ENCODE assay signal across 24 cellular contexts in genomic region chr7:114885836-114886235, GRCh38. TPM values are rescaled to one million over a fixed set of nuclear protein-coding genes. Genes with fewer than 3 reads are reported as not detected.
A peak's percentile ranks its signal among the peaks of the same experiment; 100 is the strongest.
DNase-seq lines count a peak whose midpoint lies in the region; ATAC-seq, FAIRE-seq and TF ChIP-seq lines count a peak whose summit lies in the region.
"Had no signal": no experiment of that assay in that cellular context is flagged by ENCODE, and none has a peak within 500 bp of the region (broad histone marks: within the 10 kb centered on the region; RNA-seq: fewer than 3 reads in every experiment).

No MANE protein-coding gene starts in this region.

- no peak for TF ChIP-seq RAD21 in HCT116 (IDR thresholded peaks at IDR 0.05; ENCODE audit: low read depth)

- H3K9me3 ChIP-seq in HCT116 (ENCODE audit: control insufficient read depth in 1 of 2, insufficient read depth in 1 of 2, low read depth in 1 of 2, low read length in 2 of 2) = no peaks in the 10 kb centered on the region
- H3K9me3 ChIP-seq in astrocyte (ENCODE audit: insufficient read depth, low read depth, low read length) = no peaks in the 10 kb centered on the region
- no peaks in the 10 kb centered on the region for H3K9me3 ChIP-seq in effector memory CD4-positive, alpha-beta T cell (ENCODE audit: control insufficient read depth, low read length)
- H3K9me3 ChIP-seq in left lung = no peaks in the 10 kb centered on the region
- H3K9me3 ChIP-seq: heart left ventricle, psoas muscle, tibial nerve had no signal

- H2AFZ ChIP-seq in HCT116 (ENCODE audit: low read depth, low read length, poor library complexity, severe bottlenecking) (no peak overlapping the region), astrocyte (ENCODE audit: low read depth, low read length) (no peak overlapping the region)
- H2AFZ ChIP-seq: neural progenitor cell had no signal

- H3K4me3 ChIP-seq in HCT116 (replicated peaks in 1 of 2; ENCODE audit: low read depth in 1 of 2, low read length in 2 of 2) = no peak overlapping the region
- H3K4me3 ChIP-seq in astrocyte (ENCODE audit: insufficient read depth, low read depth, low read length) = no peak overlapping the region
- no peak overlapping the region for H3K4me3 ChIP-seq in coronary artery
- no peak overlapping the region for H3K4me3 ChIP-seq in effector memory CD4-positive, alpha-beta T cell (ENCODE audit: insufficient read depth, low read depth, low read length, poor library complexity, severe bottlenecking)
- H3K4me3 ChIP-seq in left lung = no peak overlapping the region
- H3K4me3 ChIP-seq: heart left ventricle, neural progenitor cell, psoas muscle, skin epidermis, tibial nerve had no signal

- H3K9me2 ChIP-seq in HCT116 (ENCODE audit: insufficient read depth) = no peaks in the 10 kb centered on the region

- RAD21 ChIA-PET in HCT116 (lab: Charles Lee; ENCODE audit: low non-redundant PET in 1 of 2, low total read pairs in 2 of 2, uncharacterized antibody in 2 of 2, unreplicated experiment in 2 of 2) = no interaction called here

- no peaks in the 10 kb centered on the region for H3K36me3 ChIP-seq in HCT116 (ENCODE audit: control insufficient read depth in 1 of 2, insufficient read depth in 2 of 2, low read length in 2 of 2)
- H3K36me3 ChIP-seq in astrocyte (ENCODE audit: insufficient read depth, low read length) = no peaks in the 10 kb centered on the region
- H3K36me3 ChIP-seq in effector memory CD4-positive, alpha-beta T cell (ENCODE audit: control insufficient read depth, insufficient read depth, low read length) = no peaks in the 10 kb centered on the region
- no peaks in the 10 kb centered on the region for H3K36me3 ChIP-seq in left lung
- H3K36me3 ChIP-seq: heart left ventricle, neural progenitor cell, tibial nerve had no signal

- intact Hi-C loops in HCT116 (cut with micrococcal nuclease) (no loop called here), left lung (cut with DNase I) (no loop called here)

- no peaks in the 10 kb centered on the region for H3K9me3 Mint-ChIP-seq in astrocyte (ENCODE audit: unreplicated experiment)
- H3K9me3 Mint-ChIP-seq: neural progenitor cell had no signal

- no peaks in the 10 kb centered on the region for H3K79me2 ChIP-seq in HCT116 (ENCODE audit: insufficient read depth, low read length)
- H3K79me2 ChIP-seq in astrocyte (ENCODE audit: insufficient read depth, low read length) = no peaks in the 10 kb centered on the region

- peaks cover 10 to 30% of the 10 kb centered on the region in 2 experiments; a peak in 3 of 4 replicates for H3K4me1 ChIP-seq in HCT116 (ENCODE audit: control insufficient read depth in 1 of 2, insufficient read depth in 2 of 2, low read length in 2 of 2)
- H3K4me1 ChIP-seq in astrocyte (ENCODE audit: insufficient read depth, low read length) = peaks cover 3% of the 10 kb centered on the region
- H3K4me1 ChIP-seq in effector memory CD4-positive, alpha-beta T cell (ENCODE audit: control insufficient read depth, insufficient read depth, low read length, poor library complexity, severe bottlenecking) = no peaks in the 10 kb centered on the region
- H3K4me1 ChIP-seq in left lung = peaks cover 0 to 3% of the 10 kb centered on the region in 2 donors
- H3K4me1 ChIP-seq: heart left ventricle, neural progenitor cell, psoas muscle, tibial nerve had no signal

- H3K27ac Mint-ChIP-seq in astrocyte (ENCODE audit: unreplicated experiment) = no peak overlapping the region
- H3K27ac Mint-ChIP-seq: activated B cell treated with CpG ODN at 0.5 μM for 24 hours; activated CD4-positive, alpha-beta memory T cell treated with anti-CD3 and anti-CD28 coated beads, Interleukin-2, amount 10 ng/mL, durations not matched to agents 7 days and 5 days; activated naive CD4-positive, alpha-beta T cell treated with anti-CD3 and anti-CD28 coated beads for 36 hours; neural progenitor cell had no signal

- peak; percentile 2 for DNase-seq in EL
- DNase-seq in HCT116 (ENCODE audit: low read depth, low spot score) = no peak
- DNase-seq in astrocyte (ENCODE audit: low read depth) = peak; percentile 69
- peak; percentile 61 for DNase-seq in kidney tubule cell (ENCODE audit: low spot score)
- no peak for DNase-seq in coronary artery (ENCODE audit: low spot score)
- DNase-seq in effector memory CD4-positive, alpha-beta T cell = no peak
- no peak for DNase-seq in NCI-H2081 treated with DMSO at 0.1 percent for 48 hours (lab: John Stamatoyannopoulos, UW)
- no peak for DNase-seq in left lung
- DNase-seq: activated B cell treated with CpG ODN at 0.5 μM for 24 hours; activated CD4-positive, alpha-beta memory T cell treated with anti-CD3 and anti-CD28 coated beads, Interleukin-2, amount 10 ng/mL, durations not matched to agents 7 days and 5 days; activated naive CD4-positive, alpha-beta T cell treated with anti-CD3 and anti-CD28 coated beads for 36 hours; activated T-cell treated with anti-CD3 and anti-CD28 coated beads for 4 hours; DMS79; heart left ventricle; Karpas-422; NCI-H1048; NCI-H2029 treated with DMSO at 0.1 percent for 48 hours; NCI-H510A; psoas muscle; RPMI8226; stimulated activated naive CD4-positive, alpha-beta T cell treated with Interleukin-2 at 50 U/mL for 16 hours had no signal

- H3K4me1 Mint-ChIP-seq in astrocyte (ENCODE audit: low read depth, unreplicated experiment) = peaks cover 7% of the 10 kb centered on the region
- H3K4me1 Mint-ChIP-seq: neural progenitor cell had no signal

- no peak overlapping the region for H3K27ac ChIP-seq in HCT116 (ENCODE audit: low read depth, low read length)
- H3K27ac ChIP-seq in astrocyte (ENCODE audit: low read depth, low read length) = no peak overlapping the region
- no peak overlapping the region for H3K27ac ChIP-seq in coronary artery
- H3K27ac ChIP-seq in effector memory CD4-positive, alpha-beta T cell (ENCODE audit: insufficient read depth, low read length, poor library complexity, severe bottlenecking) = no peak overlapping the region
- H3K27ac ChIP-seq in left lung = no peak overlapping the region
- H3K27ac ChIP-seq: heart left ventricle, neural progenitor cell, psoas muscle, skin epidermis, tibial nerve had no signal

- H3K9ac ChIP-seq in HCT116 (ENCODE audit: low read length) = no peak overlapping the region
- no peak overlapping the region for H3K9ac ChIP-seq in astrocyte (ENCODE audit: low read length)
- H3K9ac ChIP-seq: neural progenitor cell had no signal

- CTCF ChIA-PET in HCT116 (lab: Charles Lee) = no interaction called here

- no peaks in the 10 kb centered on the region for H3K27me3 Mint-ChIP-seq in astrocyte (ENCODE audit: low read depth, unreplicated experiment)
- H3K27me3 Mint-ChIP-seq: activated B cell treated with CpG ODN at 0.5 μM for 24 hours; activated CD4-positive, alpha-beta memory T cell treated with anti-CD3 and anti-CD28 coated beads, Interleukin-2, amount 10 ng/mL, durations not matched to agents 7 days and 5 days had no signal

- no peaks in the 10 kb centered on the region for H3K36me3 Mint-ChIP-seq in astrocyte (ENCODE audit: low read depth, unreplicated experiment)
- H3K36me3 Mint-ChIP-seq: neural progenitor cell had no signal

- no peak overlapping the region for H3K4me3 Mint-ChIP-seq in astrocyte (ENCODE audit: unreplicated experiment)
- H3K4me3 Mint-ChIP-seq: activated B cell treated with CpG ODN at 0.5 μM for 24 hours; activated CD4-positive, alpha-beta memory T cell treated with anti-CD3 and anti-CD28 coated beads, Interleukin-2, amount 10 ng/mL, durations not matched to agents 7 days and 5 days; activated naive CD4-positive, alpha-beta T cell treated with anti-CD3 and anti-CD28 coated beads for 36 hours; neural progenitor cell had no signal

- H3K4me2 ChIP-seq in HCT116 (ENCODE audit: low read length) (no peak overlapping the region), astrocyte (ENCODE audit: low read length) (no peak overlapping the region)
- H3K4me2 ChIP-seq: neural progenitor cell had no signal

- no peak for TF ChIP-seq POLR2A in HCT116 (IDR thresholded peaks at IDR 0.05; ENCODE audit: borderline replicate concordance, extremely low read depth, insufficient read depth, insufficient read length)

- FAIRE-seq in astrocyte (lab: Jason Lieb, UNC) = peak; percentile 55

- no peak for ATAC-seq in HCT116
- no peak for ATAC-seq in left lung
- ATAC-seq: heart left ventricle, psoas muscle had no signal

- BruUV-seq in HCT116 (replicated peaks; lab: Mats Ljungman, UMichigan) = no TSS peak

- H3K27me3 ChIP-seq in HCT116 (ENCODE audit: insufficient read depth, low read length) (no peaks in the 10 kb centered on the region), astrocyte (ENCODE audit: insufficient read depth, low read length) (no peaks in the 10 kb centered on the region), left lung (no peaks in the 10 kb centered on the region)
- no peaks in the 10 kb centered on the region for H3K27me3 ChIP-seq in effector memory CD4-positive, alpha-beta T cell (replicated peaks; ENCODE audit: control insufficient read depth, insufficient read depth, low read length, poor library complexity, severe bottlenecking)
- H3K27me3 ChIP-seq: heart left ventricle, neural progenitor cell, tibial nerve had no signal

- POLR2A ChIA-PET in HCT116 (lab: Charles Lee) = no interaction called here

- H4K20me1 ChIP-seq in HCT116 (ENCODE audit: insufficient read depth) = no peaks in the 10 kb centered on the region
- no peaks in the 10 kb centered on the region for H4K20me1 ChIP-seq in astrocyte (ENCODE audit: insufficient read depth, low read length)

- TF ChIP-seq CTCF in HCT116 (IDR thresholded peaks at IDR 0.05 in 2 of 3, conservative IDR thresholded peaks at IDR 0.05 in 1 of 3; ENCODE audit: borderline replicate concordance in 1 of 3, insufficient read depth in 1 of 3, low read depth in 2 of 3, low read length in 2 of 3) = no peak
- TF ChIP-seq CTCF in astrocyte (IDR thresholded peaks at IDR 0.05; ENCODE audit: insufficient read depth, low read depth, low read length) = no peak
- TF ChIP-seq CTCF in coronary artery (IDR thresholded peaks at IDR 0.05) = no peak
- no peak for TF ChIP-seq CTCF in left lung (IDR thresholded peaks at IDR 0.05)

TF ChIP-seq in HCT116, 20 proteins besides CTCF, POLR2A, EP300 and RAD21:
- TF ChIP-seq SP1 (IDR thresholded peaks at IDR 0.05; ENCODE audit: low read depth) (peak; percentile 30; the same call in 1 of the 2 replicates), FOSL1 (IDR thresholded peaks at IDR 0.05; ENCODE audit: low read depth) (peak; percentile 43; the same call in 1 of the 2 replicates), SRF (IDR thresholded peaks at IDR 0.05; ENCODE audit: low read depth) (no peak), JUND (IDR thresholded peaks at IDR 0.05) (peak; percentile 37; the same call in 1 of the 2 replicates)

RNA-seq across cellular contexts. Expression of gene MDFIC, which starts 36.1 kb away (rescaled TPM):
- total RNA-seq in HCT116 (2021; ENCODE audit: unreplicated experiment) (8.3 TPM), astrocyte (17.7 and 20.3 TPM in 2 replicates), left lung (10 to 100 TPM; 30.8 to 50.0 TPM)
- polyA plus RNA-seq in HCT116 (2012) = 6.9 and 7.0 TPM in 2 replicates

Comparison
In these comparisons a context has a peak if more than half of its experiments do, and no peak if none do; other contexts are left out.
1. DNase-seq: peak in EL (single experiment), astrocyte (single experiment) and kidney tubule cell (single experiment); none in HCT116 (single experiment), coronary artery (single experiment), effector memory CD4-positive, alpha-beta T cell (0 of 3), NCI-H2081 treated with DMSO at 0.1 percent for 48 hours (single experiment) and left lung (0 of 2).